Comparison of ENCODE assay signal across 26 cellular contexts in genomic region chr12:9184276-9184675, GRCh38. TPM values are rescaled to one million over a fixed set of nuclear protein-coding genes. Genes with fewer than 3 reads are reported as not detected.
A peak's percentile ranks its signal among the peaks of the same experiment; 100 is the strongest.
DNase-seq lines count a peak whose midpoint lies in the region; ATAC-seq and TF ChIP-seq lines count a peak whose summit lies in the region.
"Had no signal": no experiment of that assay in that cellular context is flagged by ENCODE, and none has a peak within 500 bp of the region (broad histone marks: within the 10 kb centered on the region; RNA-seq: fewer than 3 reads in every experiment).

No MANE protein-coding gene starts in this region.

- peak overlapping the region; percentile 68 for H3K4me2 ChIP-seq in Loucy (ENCODE audit: low read depth, low read length, poor library complexity, severe bottlenecking)

- 0 out of 2 replicates have a peak, but pooled peaks cover 5% of the 10 kb centered on the region for H3F3A ChIP-seq in Loucy (ENCODE audit: low read depth)

- peak overlapping the region; percentile 45 for H3K4me3 ChIP-seq in Loucy (ENCODE audit: low read length, poor library complexity, severe bottlenecking)
- no peak overlapping the region for H3K4me3 ChIP-seq in effector memory CD4-positive, alpha-beta T cell (ENCODE audit: insufficient read depth, low read depth, low read length, poor library complexity, severe bottlenecking)
- H3K4me3 ChIP-seq: GM23248, HAP-1 had no signal

- peaks cover 32% of the 10 kb centered on the region for H3K4me1 ChIP-seq in Loucy (ENCODE audit: insufficient read depth, low read length, poor library complexity, severe bottlenecking)
- no peaks in the 10 kb centered on the region for H3K4me1 ChIP-seq in foreskin keratinocyte
- no peaks in the 10 kb centered on the region for H3K4me1 ChIP-seq in effector memory CD4-positive, alpha-beta T cell (ENCODE audit: control insufficient read depth, insufficient read depth, low read length, poor library complexity, severe bottlenecking)
- H3K4me1 ChIP-seq: BE2C, HAP-1 had no signal

- intact Hi-C loops in activated naive CD4-positive, alpha-beta T cell treated with anti-CD3 and anti-CD28 coated beads for 36 hours (cut with micrococcal nuclease), result no loop called here

- no peaks in the 10 kb centered on the region for H3K9me3 ChIP-seq in Loucy (ENCODE audit: insufficient read depth, low read depth, low read length)
- H3K9me3 ChIP-seq in effector memory CD4-positive, alpha-beta T cell (ENCODE audit: control insufficient read depth, low read length), result no peaks in the 10 kb centered on the region
- H3K9me3 ChIP-seq: BE2C, HAP-1 had no signal

- H3K36me3 Mint-ChIP-seq in activated naive CD4-positive, alpha-beta T cell treated with anti-CD3 and anti-CD28 coated beads for 36 hours (ENCODE audit: low read depth), result peaks cover 8% of the 10 kb centered on the region
- H3K36me3 Mint-ChIP-seq in stimulated activated effector memory CD8-positive, alpha-beta T cell treated with anti-CD3 and anti-CD28 coated beads, Interleukin-12 subunit alpha, Interleukin-12 subunit beta, amount 100 ng/mL, for 72 hours, result no peaks in the 10 kb centered on the region

- no peaks in the 10 kb centered on the region for H4K20me1 ChIP-seq in Loucy (ENCODE audit: insufficient read depth, low read length, poor library complexity, severe bottlenecking)

- no peaks in the 10 kb centered on the region for H3K9me2 ChIP-seq in Loucy (replicated peaks; ENCODE audit: low read depth, low read length)

- CTCF ChIA-PET in activated naive CD4-positive, alpha-beta T cell treated with anti-CD3 and anti-CD28 coated beads for 36 hours (lab: Charles Lee), result interaction anchor here (0.9 to 1.3 kb wide), 2 partner anchors 35 to 135 kb away, joined by 3 read pairs; no protein-coding TSS in a partner anchor

- H3K27me3 ChIP-seq in Loucy (ENCODE audit: insufficient read depth, low read length, poor library complexity, severe bottlenecking) (no peaks in the 10 kb centered on the region), foreskin keratinocyte (peaks cover 1% of the 10 kb centered on the region)
- H3K27me3 ChIP-seq in effector memory CD4-positive, alpha-beta T cell (replicated peaks; ENCODE audit: control insufficient read depth, insufficient read depth, low read length, poor library complexity, severe bottlenecking), result no peaks in the 10 kb centered on the region
- H3K27me3 ChIP-seq: BE2C had no signal

- H3K4me1 Mint-ChIP-seq in activated naive CD4-positive, alpha-beta T cell treated with anti-CD3 and anti-CD28 coated beads for 36 hours (ENCODE audit: low read depth), result no peaks in the 10 kb centered on the region
- H3K4me1 Mint-ChIP-seq in stimulated activated effector memory CD8-positive, alpha-beta T cell treated with anti-CD3 and anti-CD28 coated beads, Interleukin-12 subunit alpha, Interleukin-12 subunit beta, amount 100 ng/mL, for 72 hours, result no peaks in the 10 kb centered on the region

- no peak overlapping the region for H3K27ac Mint-ChIP-seq in activated naive CD4-positive, alpha-beta T cell treated with anti-CD3 and anti-CD28 coated beads for 36 hours
- no peak overlapping the region for H3K27ac Mint-ChIP-seq in stimulated activated effector memory CD8-positive, alpha-beta T cell treated with anti-CD3 and anti-CD28 coated beads, Interleukin-12 subunit alpha, Interleukin-12 subunit beta, amount 100 ng/mL, for 72 hours
- H3K27ac Mint-ChIP-seq: CD4-positive, alpha-beta memory T cell had no signal

- no peak overlapping the region for H3K27ac ChIP-seq in foreskin keratinocyte
- H3K27ac ChIP-seq in effector memory CD4-positive, alpha-beta T cell (ENCODE audit: insufficient read depth, low read length, poor library complexity, severe bottlenecking), result no peak overlapping the region
- H3K27ac ChIP-seq: GM23248, HL-60, RWPE1 had no signal

- peaks cover 17% of the 10 kb centered on the region for H3K9me3 Mint-ChIP-seq in activated naive CD4-positive, alpha-beta T cell treated with anti-CD3 and anti-CD28 coated beads for 36 hours
- H3K9me3 Mint-ChIP-seq in stimulated activated effector memory CD8-positive, alpha-beta T cell treated with anti-CD3 and anti-CD28 coated beads, Interleukin-12 subunit alpha, Interleukin-12 subunit beta, amount 100 ng/mL, for 72 hours, result peaks cover 14% of the 10 kb centered on the region

- H3K27me3 Mint-ChIP-seq in activated naive CD4-positive, alpha-beta T cell treated with anti-CD3 and anti-CD28 coated beads for 36 hours (ENCODE audit: low read depth), result no peaks in the 10 kb centered on the region
- H3K27me3 Mint-ChIP-seq: CD4-positive, alpha-beta memory T cell had no signal

- peak; percentile 17 for DNase-seq in activated naive CD4-positive, alpha-beta T cell treated with anti-CD3 and anti-CD28 coated beads for 36 hours
- no peak for DNase-seq in activated naive CD4-positive, alpha-beta T cell treated with Interleukin-2 at 50 U/mL for 16 hours
- DNase-seq in foreskin keratinocyte (no peak), NCI-H2196 (lab: John Stamatoyannopoulos, UW; ENCODE audit: unreplicated experiment) (no peak)
- no peak for DNase-seq in stimulated activated effector memory CD8-positive, alpha-beta T cell treated with anti-CD3 and anti-CD28 coated beads, Interleukin-12 subunit alpha, Interleukin-12 subunit beta, amount 100 ng/mL, for 72 hours (ENCODE audit: low spot score in 2 of 2)
- DNase-seq in effector memory CD4-positive, alpha-beta T cell, result no peak
- DNase-seq: BE2C; Calu3; CD4-positive, alpha-beta memory T cell; DMS153; GM23248; KBM-7; NCI-H1092; NCI-H1436 treated with DMSO at 0.1 percent for 48 hours; NCI-H1930; NCI-H2227 treated with DMSO at 0.1 percent for 48 hours; NCI-H510A; NCI-H748 treated with DMSO at 0.1 percent for 48 hours; SIG-M5 had no signal

- ATAC-seq in foreskin keratinocyte, result peak; percentile 47
- ATAC-seq in stimulated activated effector memory CD8-positive, alpha-beta T cell treated with anti-CD3 and anti-CD28 coated beads, Interleukin-12 subunit alpha, Interleukin-12 subunit beta, amount 100 ng/mL, for 72 hours, result peak; percentile 51

- peak overlapping the region; percentile 30 for H3K9ac ChIP-seq in Loucy (ENCODE audit: low read depth, low read length, poor library complexity, severe bottlenecking)
- H3K9ac ChIP-seq: GM23248 had no signal

- no peaks in the 10 kb centered on the region for H3K79me2 ChIP-seq in Loucy (ENCODE audit: insufficient read depth, low read length)

- H2AFZ ChIP-seq in Loucy (ENCODE audit: low read length), result peak overlapping the region; percentile 47
- H2AFZ ChIP-seq: GM23248 had no signal

- no peak overlapping the region for H3K4me3 Mint-ChIP-seq in activated naive CD4-positive, alpha-beta T cell treated with anti-CD3 and anti-CD28 coated beads for 36 hours
- no peak overlapping the region for H3K4me3 Mint-ChIP-seq in stimulated activated effector memory CD8-positive, alpha-beta T cell treated with anti-CD3 and anti-CD28 coated beads, Interleukin-12 subunit alpha, Interleukin-12 subunit beta, amount 100 ng/mL, for 72 hours
- H3K4me3 Mint-ChIP-seq: CD4-positive, alpha-beta memory T cell had no signal

- H3K36me3 ChIP-seq in Loucy (ENCODE audit: insufficient read depth, low read length), result no peaks in the 10 kb centered on the region
- no peaks in the 10 kb centered on the region for H3K36me3 ChIP-seq in effector memory CD4-positive, alpha-beta T cell (ENCODE audit: control insufficient read depth, insufficient read depth, low read length)
- H3K36me3 ChIP-seq: BE2C, HAP-1 had no signal

- TF ChIP-seq CTCF in Loucy (conservative IDR thresholded peaks at IDR 0.05; ENCODE audit: low read length) (no peak), foreskin keratinocyte (conservative IDR thresholded peaks at IDR 0.05) (no peak)

RNA-seq across cellular contexts. Expression of gene PZP, which starts 23.9 kb away (rescaled TPM):
- not detected for total RNA-seq in activated naive CD4-positive, alpha-beta T cell treated with anti-CD3 and anti-CD28 coated beads for 36 hours
- total RNA-seq in foreskin keratinocyte, result not detected in 2 replicates
- polyA plus RNA-seq in foreskin keratinocyte, result not detected in 2 replicates
- total RNA-seq: A673; Calu3; CD4-positive, alpha-beta memory T cell; G401; GM23248; HT-29 had no signal
- polyA plus RNA-seq: GM23248 had no signal
